Comparison of ENCODE assay signal across 8 cellular contexts in the genomic region with DNA sequence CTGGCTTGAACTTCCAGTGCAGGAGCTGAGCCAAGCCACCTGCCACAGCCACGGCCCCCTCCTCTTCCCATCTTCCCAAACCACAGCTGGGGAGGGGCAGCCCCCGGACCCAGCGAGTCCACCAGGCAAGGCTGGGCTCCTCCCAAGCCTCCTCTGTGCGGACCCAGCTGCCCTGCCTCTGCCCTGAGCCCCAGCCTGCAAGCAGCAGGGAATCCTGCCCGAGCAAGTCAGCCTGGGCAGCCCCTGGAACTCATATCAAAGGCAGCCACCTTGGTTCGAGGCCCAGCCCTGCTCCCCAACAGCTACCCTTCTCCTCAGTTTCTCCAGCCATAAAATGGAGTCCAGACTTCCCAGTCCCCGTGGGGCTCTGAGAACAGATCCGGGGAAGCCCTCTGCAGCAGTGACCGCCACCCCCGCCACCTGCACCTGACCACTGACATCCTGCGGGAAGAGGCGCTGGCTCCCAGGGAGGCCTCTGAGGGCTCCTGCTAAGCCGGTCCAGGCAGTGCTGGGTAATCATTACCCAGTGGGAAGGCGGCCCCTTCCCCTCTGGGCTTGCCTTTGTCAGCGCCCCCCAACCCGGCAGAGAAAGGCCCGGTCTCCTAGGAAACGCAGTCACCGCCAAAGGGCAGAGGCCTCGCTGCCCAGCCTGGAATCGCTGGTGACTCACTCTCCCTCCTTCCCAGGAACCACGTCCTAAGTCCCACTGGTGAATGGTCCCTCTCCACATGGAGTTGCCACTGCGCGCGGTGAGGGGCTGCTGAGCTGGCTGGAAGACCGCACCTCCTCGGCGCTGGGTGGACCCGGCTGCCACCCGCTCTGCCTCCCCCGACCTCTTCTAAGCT. TPM values are rescaled to one million over a fixed set of nuclear protein-coding genes. Genes with fewer than 3 reads are reported as not detected.
DNase-seq lines count a peak whose midpoint lies in the region; ATAC-seq and TF ChIP-seq lines count a peak whose summit lies in the region.

No MANE protein-coding gene starts in this region.

- TF ChIP-seq CTCF in AG09309 (IDR thresholded peaks at IDR 0.05; ENCODE audit: control insufficient read depth, insufficient read depth, low read depth, low read length, missing control alignments), result no peak
- TF ChIP-seq CTCF in HFFc6 (IDR thresholded peaks at IDR 0.05), result no peak
- no peak for TF ChIP-seq CTCF in right atrium auricular region (IDR thresholded peaks at IDR 0.05)

- H3K27ac Mint-ChIP-seq in HFFc6, result peak overlapping the region; percentile 93
- no peak overlapping the region for H3K27ac Mint-ChIP-seq in activated T-helper 2 cell treated with anti-CD3 and anti-CD28 coated beads, Interferon-gamma antibody, Interleukin-2, Interleukin-4, amounts not matched to agents 10 μg/mL and 5 μg/mL and 100 μg/mL, durations not matched to agents 14 hours and 24 hours and 36 hours

- DNase-seq in AG09309 (ENCODE audit: low read depth) (peak; percentile 34), HFFc6 (peak; percentile 77), right atrium auricular region (ENCODE audit: low spot score) (peak; percentile 84), retina (peak; percentile 83), cortex of kidney (lab: John Stamatoyannopoulos, UW) (no peak)
- DNase-seq in activated T-helper 2 cell treated with anti-CD3 and anti-CD28 coated beads, Interferon-gamma antibody, Interleukin-2, Interleukin-4, amounts not matched to agents 10 μg/mL and 5 μg/mL and 100 μg/mL, durations not matched to agents 14 hours and 24 hours and 36 hours (ENCODE audit: low spot score), result no peak
- DNase-seq in stimulated activated CD4-positive, alpha-beta T cell treated with anti-CD3 and anti-CD28 coated beads, Interleukin-4, amount 100 ng/mL, for 1 hour, result no peak

- H3K9me3 Mint-ChIP-seq in HFFc6, result no peaks in the 10 kb centered on the region
- H3K9me3 Mint-ChIP-seq in activated T-helper 2 cell treated with anti-CD3 and anti-CD28 coated beads, Interferon-gamma antibody, Interleukin-2, Interleukin-4, amounts not matched to agents 10 μg/mL and 5 μg/mL and 100 μg/mL, durations not matched to agents 14 hours and 24 hours and 36 hours, result no peaks in the 10 kb centered on the region

- intact Hi-C loops in activated T-helper 2 cell treated with anti-CD3 and anti-CD28 coated beads, Interferon-gamma antibody, Interleukin-2, Interleukin-4, amounts not matched to agents 10 μg/mL and 5 μg/mL and 100 μg/mL, durations not matched to agents 14 hours and 24 hours and 36 hours (cut with micrococcal nuclease), result no loop called here

- H3K4me3 ChIP-seq in AG09309 (ENCODE audit: control insufficient read depth, low read depth, low read length), result peak overlapping the region; percentile 94
- H3K4me3 ChIP-seq in right atrium auricular region, result peak overlapping the region; percentile 66 to 76

- no peaks in the 10 kb centered on the region for H3K27me3 ChIP-seq in right atrium auricular region

- peaks cover 0 to 38% of the 10 kb centered on the region in 2 donors for H3K4me1 ChIP-seq in right atrium auricular region

- H3K36me3 Mint-ChIP-seq in HFFc6 (ENCODE audit: low read depth), result no peaks in the 10 kb centered on the region
- H3K36me3 Mint-ChIP-seq in activated T-helper 2 cell treated with anti-CD3 and anti-CD28 coated beads, Interferon-gamma antibody, Interleukin-2, Interleukin-4, amounts not matched to agents 10 μg/mL and 5 μg/mL and 100 μg/mL, durations not matched to agents 14 hours and 24 hours and 36 hours (ENCODE audit: low read depth), result no peaks in the 10 kb centered on the region

- peak overlapping the region; percentile 56 to 59 for H3K27ac ChIP-seq in right atrium auricular region

- H3K27me3 Mint-ChIP-seq in HFFc6 (ENCODE audit: insufficient read depth), result no peaks in the 10 kb centered on the region; the same call in none of the 2 replicates
- peaks cover 22% of the 10 kb centered on the region for H3K27me3 Mint-ChIP-seq in activated T-helper 2 cell treated with anti-CD3 and anti-CD28 coated beads, Interferon-gamma antibody, Interleukin-2, Interleukin-4, amounts not matched to agents 10 μg/mL and 5 μg/mL and 100 μg/mL, durations not matched to agents 14 hours and 24 hours and 36 hours (ENCODE audit: low read depth)

- no peaks in the 10 kb centered on the region for H3K9me3 ChIP-seq in right atrium auricular region

- H3K4me3 Mint-ChIP-seq in HFFc6, result peak overlapping the region; percentile 94
- H3K4me3 Mint-ChIP-seq in activated T-helper 2 cell treated with anti-CD3 and anti-CD28 coated beads, Interferon-gamma antibody, Interleukin-2, Interleukin-4, amounts not matched to agents 10 μg/mL and 5 μg/mL and 100 μg/mL, durations not matched to agents 14 hours and 24 hours and 36 hours (ENCODE audit: low read depth), result peak overlapping the region; percentile 30

- ATAC-seq in HG03095 (IDR thresholded peaks at IDR 0.05; ENCODE audit: unreplicated experiment), result no peak

- H3K36me3 ChIP-seq in right atrium auricular region, result no peaks in the 10 kb centered on the region

- H3K4me1 Mint-ChIP-seq in HFFc6 (ENCODE audit: low read depth), result peaks cover 19% of the 10 kb centered on the region
- H3K4me1 Mint-ChIP-seq in activated T-helper 2 cell treated with anti-CD3 and anti-CD28 coated beads, Interferon-gamma antibody, Interleukin-2, Interleukin-4, amounts not matched to agents 10 μg/mL and 5 μg/mL and 100 μg/mL, durations not matched to agents 14 hours and 24 hours and 36 hours (ENCODE audit: low read depth), result no peaks in the 10 kb centered on the region

RNA-seq across cellular contexts. Expression of gene VAV2, which starts 1.5 kb away (rescaled TPM):
- 10 to 100 TPM; 17.6 to 24.5 (median 21.7) TPM for total RNA-seq in HFFc6 (2021; fragmentation: NEBNext Ultra II Directional; extraction: Animal tissue kit (Norgen Biotek cat#: 25700))
- total RNA-seq in activated T-helper 2 cell treated with anti-CD3 and anti-CD28 coated beads, Interferon-gamma antibody, Interleukin-2, Interleukin-4, amounts not matched to agents 10 μg/mL and 5 μg/mL and 100 μg/mL, durations not matched to agents 14 hours and 24 hours and 36 hours, result 8.6 TPM in 2 replicates
- total RNA-seq in right atrium auricular region, result 1 to 10 TPM; 3.4 to 6.0 TPM

RNA-seq across cellular contexts. Expression of gene BRD3OS, which starts 34.7 kb away (rescaled TPM):
- 10 to 100 TPM; 28.7 to 36.8 (median 31.1) TPM for total RNA-seq in HFFc6 (2021; fragmentation: NEBNext Ultra II Directional; extraction: Animal tissue kit (Norgen Biotek cat#: 25700))
- 12.3 and 15.8 TPM in 2 replicates for total RNA-seq in activated T-helper 2 cell treated with anti-CD3 and anti-CD28 coated beads, Interferon-gamma antibody, Interleukin-2, Interleukin-4, amounts not matched to agents 10 μg/mL and 5 μg/mL and 100 μg/mL, durations not matched to agents 14 hours and 24 hours and 36 hours
- 10 to 100 TPM in 1 of 2 donors, 1 to 10 TPM in 1; 7.8 to 11.2 TPM for total RNA-seq in right atrium auricular region

Comparison
In these comparisons a context has a peak if more than half of its experiments do, and no peak if none do; other contexts are left out.
1. DNase-seq: peak in AG09309 (single experiment), HFFc6 (single experiment), right atrium auricular region (single experiment) and retina (single experiment); none in activated T-helper 2 cell treated with anti-CD3 and anti-CD28 coated beads, Interferon-gamma antibody, Interleukin-2, Interleukin-4, amounts not matched to agents 10 μg/mL and 5 μg/mL and 100 μg/mL, durations not matched to agents 14 hours and 24 hours and 36 hours (single experiment), cortex of kidney (single experiment) and stimulated activated CD4-positive, alpha-beta T cell treated with anti-CD3 and anti-CD28 coated beads, Interleukin-4, amount 100 ng/mL, for 1 hour (single experiment).